Comparison of ENCODE assay signal across 8 cellular contexts in genomic region chr19:48674921-48675824, GRCh38. TPM values are rescaled to one million over a fixed set of nuclear protein-coding genes. Genes with fewer than 3 reads are reported as not detected.
DNase-seq lines count a peak whose midpoint lies in the region; ATAC-seq and TF ChIP-seq lines count a peak whose summit lies in the region.

No MANE protein-coding gene starts in this region.

- peak overlapping the region; percentile 3 for H2AFZ ChIP-seq in OCI-LY3 (ENCODE audit: low read depth, low read length)

- H3K36me3 ChIP-seq in CD8-positive, alpha-beta T cell (ENCODE audit: insufficient read depth, low read length), result no peaks in the 10 kb centered on the region
- H3K36me3 ChIP-seq in OCI-LY3 (replicated peaks; ENCODE audit: low read depth, low read length), result no peaks in the 10 kb centered on the region

- H3K9ac ChIP-seq in OCI-LY3 (ENCODE audit: low read length), result no peak overlapping the region

- H3K4me3 Mint-ChIP-seq in CD8-positive, alpha-beta T cell, result no peak overlapping the region

- H3K4me1 Mint-ChIP-seq in CD8-positive, alpha-beta T cell (ENCODE audit: low read depth), result peaks cover 6% of the 10 kb centered on the region

- H3K27ac Mint-ChIP-seq in CD8-positive, alpha-beta T cell, result peak overlapping the region; percentile 45

- peak; percentile 56 to 83 (median 72) for DNase-seq in CD8-positive, alpha-beta T cell
- DNase-seq in HUDEP-2 (lab: John Stamatoyannopoulos, UW; ENCODE audit: unreplicated experiment in 76 of 76), result peak in 70 of 76 experiments; percentile 44 to 93 (median 78)
- peak; percentile 58 for DNase-seq in activated T-cell treated with anti-CD3 and anti-CD28 coated beads for 1 hour (ENCODE audit: low read depth)
- DNase-seq in epithelial cell of esophagus (ENCODE audit: low read depth), result peak; percentile 80
- DNase-seq in mucosa of gallbladder (ENCODE audit: low spot score), result peak; percentile 87
- peak; percentile 42 to 51 for DNase-seq in stimulated activated CD8-positive, alpha-beta memory T cell treated with anti-CD3 and anti-CD28 coated beads, Interleukin-4, amount 100 ng/mL, for 4 hours (ENCODE audit: low read depth in 2 of 2, low spot score in 1 of 2)

- H3K4me3 ChIP-seq in CD8-positive, alpha-beta T cell (ENCODE audit: low read depth, low read length), result no peak overlapping the region
- H3K4me3 ChIP-seq in OCI-LY3 (ENCODE audit: low read length) (no peak overlapping the region), epithelial cell of esophagus (ENCODE audit: low read length) (no peak overlapping the region)

- peak overlapping the region; percentile 21 for H3K4me2 ChIP-seq in OCI-LY3 (ENCODE audit: low read length)

- no peaks in the 10 kb centered on the region for H3K9me3 ChIP-seq in CD8-positive, alpha-beta T cell (ENCODE audit: low read length)
- H3K9me3 ChIP-seq in OCI-LY3 (ENCODE audit: insufficient read depth, low read length), result no peaks in the 10 kb centered on the region

- H3K9me3 Mint-ChIP-seq in CD8-positive, alpha-beta T cell, result no peaks in the 10 kb centered on the region

- TF ChIP-seq CTCF in CD8-positive, alpha-beta T cell (IDR thresholded peaks at IDR 0.05), result peak; percentile 64
- peak; percentile 92 for TF ChIP-seq CTCF in OCI-LY3 (IDR thresholded peaks at IDR 0.05; ENCODE audit: low read depth, low read length)
- peak; percentile 93 for TF ChIP-seq CTCF in epithelial cell of esophagus (IDR thresholded peaks at IDR 0.05; ENCODE audit: insufficient read depth, low read depth, low read length, missing control alignments)

- H3K27me3 ChIP-seq in CD8-positive, alpha-beta T cell (ENCODE audit: insufficient read depth, low read length), result no peaks in the 10 kb centered on the region
- no peaks in the 10 kb centered on the region for H3K27me3 ChIP-seq in OCI-LY3 (ENCODE audit: low read depth, low read length)

- CTCF ChIA-PET in CD8-positive, alpha-beta T cell (lab: Charles Lee), result interaction anchor here (0.7 to 4.1 kb wide), 19 partner anchors 8 to 177 kb away, joined by 3 to 39 read pairs (median 3); partner anchors contain the start of gene CA11

- no peaks in the 10 kb centered on the region for H3K36me3 Mint-ChIP-seq in CD8-positive, alpha-beta T cell

- no peaks in the 10 kb centered on the region for H3K79me2 ChIP-seq in OCI-LY3 (ENCODE audit: low read length)

- H4K20me1 ChIP-seq in OCI-LY3 (ENCODE audit: insufficient read depth, low read length), result no peaks in the 10 kb centered on the region

- POLR2A ChIA-PET in CD8-positive, alpha-beta T cell (lab: Charles Lee), result interaction anchor here (0.9 to 1.8 kb wide), 2 partner anchors 26 to 29 kb away, joined by 3 to 5 read pairs; partner anchors contain the start of gene CA11

- no peaks in the 10 kb centered on the region for H3K27me3 Mint-ChIP-seq in CD8-positive, alpha-beta T cell (ENCODE audit: low read depth)

- H3K4me1 ChIP-seq in CD8-positive, alpha-beta T cell (ENCODE audit: insufficient read depth, low read length), result peaks cover 9% of the 10 kb centered on the region
- H3K4me1 ChIP-seq in OCI-LY3 (ENCODE audit: low read length), result peaks cover 5% of the 10 kb centered on the region

- ATAC-seq in CD8-positive, alpha-beta T cell, result peak; percentile 98
- ATAC-seq in HG03095 (IDR thresholded peaks at IDR 0.05; ENCODE audit: unreplicated experiment), result no peak

- H3K27ac ChIP-seq in CD8-positive, alpha-beta T cell (ENCODE audit: low read depth, low read length), result no peak overlapping the region
- H3K27ac ChIP-seq in OCI-LY3 (ENCODE audit: low read length), result no peak overlapping the region

- intact Hi-C loops in CD8-positive, alpha-beta T cell (cut with DNase I, micrococcal nuclease), result loop anchor here (1.0 to 10.0 kb wide), 4 partner anchors 29 to 170 kb away; partner anchors contain the start of genes CA11 (in 2 of the 2) and DBP (in 1 of the 2)

RNA-seq across cellular contexts. Expression of gene NTN5, which starts 2.4 kb away (rescaled TPM):
- 1 to 10 TPM; 2.4 to 2.7 TPM for total RNA-seq in CD8-positive, alpha-beta T cell
- 0.46 TPM for total RNA-seq in mucosa of gallbladder

RNA-seq across cellular contexts. Expression of gene FUT2, which starts 20.6 kb away (rescaled TPM):
- total RNA-seq in CD8-positive, alpha-beta T cell, result not detected
- total RNA-seq in mucosa of gallbladder, result 78.1 TPM

RNA-seq across cellular contexts. Expression of gene CA11, which starts 29.2 kb away (rescaled TPM):
- total RNA-seq in CD8-positive, alpha-beta T cell, result 10 to 100 TPM; 10.3 to 11.2 TPM
- 46.2 TPM for total RNA-seq in mucosa of gallbladder

RNA-seq across cellular contexts. Expression of gene DBP, which starts 38.0 kb away (rescaled TPM):
- 10 to 100 TPM; 24.8 to 25.6 TPM for total RNA-seq in CD8-positive, alpha-beta T cell
- total RNA-seq in mucosa of gallbladder, result 39.9 TPM

RNA-seq across cellular contexts. Expression of gene MAMSTR, which starts 44.4 kb away (rescaled TPM):
- total RNA-seq in CD8-positive, alpha-beta T cell, result under 1 TPM; 0.17 to 0.65 TPM
- total RNA-seq in mucosa of gallbladder, result 1.6 TPM

Comparison
In these comparisons a context has a peak if more than half of its experiments do, and no peak if none do; other contexts are left out.
1. RNA of gene FUT2, which starts 20.6 kb away (total RNA-seq): 78.1 TPM in mucosa of gallbladder (single experiment); not detected in CD8-positive, alpha-beta T cell; every median in the first group is over 10 times any median in the second.
2. Peak in every context shown above with its lines, with median percentiles within 50 percentile points of each other: DNase-seq and CTCF ChIP-seq.